In the genomic region with DNA sequence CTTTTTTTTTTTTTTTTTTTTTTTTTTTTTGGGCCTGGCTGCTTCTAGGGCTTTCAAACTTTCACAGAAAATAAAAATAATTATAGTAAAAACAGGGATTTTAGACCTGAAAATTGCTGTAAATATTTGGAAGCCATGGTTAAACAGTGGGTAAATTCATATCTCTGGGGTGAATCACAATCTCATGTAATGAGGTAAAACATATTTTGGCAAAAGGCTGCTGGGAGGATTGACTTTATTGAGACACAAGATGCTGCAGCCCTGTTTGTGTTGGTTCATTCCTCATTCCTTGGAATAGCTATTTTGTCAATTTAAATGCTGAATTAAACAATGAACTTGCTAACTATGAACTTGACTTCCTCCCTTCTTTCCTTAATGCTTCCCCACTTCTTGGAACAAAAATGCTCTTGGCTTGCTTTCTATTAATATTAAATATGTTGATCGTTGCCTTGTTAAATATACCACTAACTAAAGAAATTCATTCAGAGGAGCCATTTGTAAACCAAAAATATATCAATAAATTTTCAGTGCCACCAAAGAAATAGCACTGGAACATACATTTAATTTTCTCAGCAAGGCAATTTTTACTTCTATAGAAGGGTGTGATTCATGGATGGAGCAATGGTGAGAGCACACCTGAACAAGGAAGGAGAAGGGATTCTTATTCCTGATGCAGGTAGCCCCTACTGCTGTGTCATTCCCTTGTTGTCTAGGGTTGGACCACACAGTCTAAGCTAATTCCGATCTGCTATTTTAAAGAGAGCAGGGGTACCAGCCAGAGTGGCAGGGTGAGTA, we compare ENCODE assay signal across 20 cellular contexts. TPM values are rescaled to one million over a fixed set of nuclear protein-coding genes. Genes with fewer than 3 reads are reported as not detected.
DNase-seq lines count a peak whose midpoint lies in the region; ATAC-seq lines count a peak whose summit lies in the region.
"Had no signal": no experiment of that assay in that cellular context is flagged by ENCODE, and none has a peak within 500 bp of the region (broad histone marks: within the 10 kb centered on the region; RNA-seq: fewer than 3 reads in every experiment).

No MANE protein-coding gene starts in this region.

- POLR2A ChIA-PET in activated CD4-positive, alpha-beta memory T cell treated with anti-CD3 and anti-CD28 coated beads for 36 hours (lab: Charles Lee): no interaction called here
- POLR2A ChIA-PET in activated CD4-positive, alpha-beta memory T cell treated with anti-CD3 and anti-CD28 coated beads, Interleukin-2, amount 10 ng/mL, durations not matched to agents 7 days and 5 days (lab: Charles Lee): no interaction called here

- H3K36me3 Mint-ChIP-seq in activated CD4-positive, alpha-beta memory T cell treated with anti-CD3 and anti-CD28 coated beads for 36 hours: peaks cover 50% of the 10 kb centered on the region
- peaks cover 53% of the 10 kb centered on the region for H3K36me3 Mint-ChIP-seq in activated CD4-positive, alpha-beta memory T cell treated with anti-CD3 and anti-CD28 coated beads, Interleukin-2, amount 10 ng/mL, durations not matched to agents 7 days and 5 days (ENCODE audit: low read depth)
- H3K36me3 Mint-ChIP-seq in activated naive CD8-positive, alpha-beta T cell treated with anti-CD3 and anti-CD28 coated beads, Interleukin-2, amount 50 U/mL, for 24 hours (ENCODE audit: low read depth): peaks cover 53% of the 10 kb centered on the region
- peaks cover 48 to 60% of the 10 kb centered on the region in 2 donors for H3K36me3 Mint-ChIP-seq in stimulated activated naive B cell treated with anti-CD40 and anti-IgM and Interleukin-4, amounts not matched to agents 10 μg/mL and 1 μg/mL and 100 μg/mL, for 72 hours

- CTCF ChIA-PET in activated CD4-positive, alpha-beta memory T cell treated with anti-CD3 and anti-CD28 coated beads for 36 hours (lab: Charles Lee): no interaction called here
- CTCF ChIA-PET in activated CD4-positive, alpha-beta memory T cell treated with anti-CD3 and anti-CD28 coated beads, Interleukin-2, amount 10 ng/mL, durations not matched to agents 7 days and 5 days (lab: Charles Lee): no interaction called here

- H3K4me1 Mint-ChIP-seq in activated CD4-positive, alpha-beta memory T cell treated with anti-CD3 and anti-CD28 coated beads for 36 hours (ENCODE audit: low read depth): peaks cover 21% of the 10 kb centered on the region
- no peaks in the 10 kb centered on the region for H3K4me1 Mint-ChIP-seq in activated CD4-positive, alpha-beta memory T cell treated with anti-CD3 and anti-CD28 coated beads, Interleukin-2, amount 10 ng/mL, durations not matched to agents 7 days and 5 days
- H3K4me1 Mint-ChIP-seq in activated naive CD8-positive, alpha-beta T cell treated with anti-CD3 and anti-CD28 coated beads, Interleukin-2, amount 50 U/mL, for 24 hours: peaks cover 29% of the 10 kb centered on the region
- H3K4me1 Mint-ChIP-seq in stimulated activated naive B cell treated with anti-CD40 and anti-IgM and Interleukin-4, amounts not matched to agents 10 μg/mL and 1 μg/mL and 100 μg/mL, for 72 hours: peaks cover 2 to 10% of the 10 kb centered on the region in 2 donors

- H3K4me3 Mint-ChIP-seq in activated CD4-positive, alpha-beta memory T cell treated with anti-CD3 and anti-CD28 coated beads for 36 hours: no peak overlapping the region
- H3K4me3 Mint-ChIP-seq in activated CD4-positive, alpha-beta memory T cell treated with anti-CD3 and anti-CD28 coated beads, Interleukin-2, amount 10 ng/mL, durations not matched to agents 7 days and 5 days: no peak overlapping the region
- no peak overlapping the region for H3K4me3 Mint-ChIP-seq in activated naive CD8-positive, alpha-beta T cell treated with anti-CD3 and anti-CD28 coated beads, Interleukin-2, amount 50 U/mL, for 24 hours
- H3K4me3 Mint-ChIP-seq in stimulated activated naive B cell treated with anti-CD40 and anti-IgM and Interleukin-4, amounts not matched to agents 10 μg/mL and 1 μg/mL and 100 μg/mL, for 72 hours: no peak overlapping the region
- H3K4me3 Mint-ChIP-seq: CD4-positive, alpha-beta memory T cell had no signal

- intact Hi-C loops in activated CD4-positive, alpha-beta memory T cell treated with anti-CD3 and anti-CD28 coated beads for 36 hours (cut with micrococcal nuclease): no loop called here

- H3K27ac Mint-ChIP-seq in activated CD4-positive, alpha-beta memory T cell treated with anti-CD3 and anti-CD28 coated beads for 36 hours: peak overlapping the region; percentile 14
- H3K27ac Mint-ChIP-seq in activated CD4-positive, alpha-beta memory T cell treated with anti-CD3 and anti-CD28 coated beads, Interleukin-2, amount 10 ng/mL, durations not matched to agents 7 days and 5 days: no peak overlapping the region
- H3K27ac Mint-ChIP-seq in activated naive CD8-positive, alpha-beta T cell treated with anti-CD3 and anti-CD28 coated beads, Interleukin-2, amount 50 U/mL, for 24 hours: peak overlapping the region; percentile 14
- H3K27ac Mint-ChIP-seq in stimulated activated naive B cell treated with anti-CD40 and anti-IgM and Interleukin-4, amounts not matched to agents 10 μg/mL and 1 μg/mL and 100 μg/mL, for 72 hours: peak overlapping the region; percentile 52

- ATAC-seq in activated naive CD8-positive, alpha-beta T cell treated with anti-CD3 and anti-CD28 coated beads, Interleukin-2, amount 50 U/mL, for 24 hours: no peak
- no peak for ATAC-seq in stimulated activated naive B cell treated with anti-CD40 and anti-IgM and Interleukin-4, amounts not matched to agents 10 μg/mL and 1 μg/mL and 100 μg/mL, for 72 hours (replicated peaks)
- ATAC-seq in GM19324 (IDR thresholded peaks at IDR 0.05; ENCODE audit: low FRiP score, unreplicated experiment): no peak

- DNase-seq in activated CD4-positive, alpha-beta memory T cell treated with anti-CD3 and anti-CD28 coated beads for 36 hours: no peak
- no peak for DNase-seq in activated CD4-positive, alpha-beta memory T cell treated with anti-CD3 and anti-CD28 coated beads, Interleukin-2, amount 10 ng/mL, durations not matched to agents 7 days and 5 days
- DNase-seq in activated naive CD8-positive, alpha-beta T cell treated with anti-CD3 and anti-CD28 coated beads, Interleukin-2, amount 50 U/mL, for 24 hours: no peak
- DNase-seq in fibroblast of gingiva (ENCODE audit: low read depth) (peak; percentile 33), NK-92 (lab: John Stamatoyannopoulos, UW; ENCODE audit: unreplicated experiment) (no peak), DMS 273 treated with DMSO at 0.1 percent for 48 hours (lab: John Stamatoyannopoulos, UW) (no peak)
- DNase-seq in stimulated activated naive B cell treated with anti-CD40 and anti-IgM and Interleukin-4, amounts not matched to agents 10 μg/mL and 1 μg/mL and 100 μg/mL, for 72 hours: no peak
- DNase-seq: Calu3; CD4-positive, alpha-beta memory T cell; DND-41; GF-D8; NCI-H1048; NCI-H1436 treated with DMSO at 0.1 percent for 48 hours; NCI-H2029 treated with DMSO at 0.1 percent for 48 hours; NCI-H2171 treated with DMSO at 0.1 percent for 48 hours; NCI-H446 treated with DMSO at 0.1 percent for 48 hours; OCI-M1; RPMI8226; SIG-M5 had no signal

- peaks cover 31% of the 10 kb centered on the region for H3K9me3 Mint-ChIP-seq in activated CD4-positive, alpha-beta memory T cell treated with anti-CD3 and anti-CD28 coated beads for 36 hours
- peaks cover 30% of the 10 kb centered on the region for H3K9me3 Mint-ChIP-seq in activated CD4-positive, alpha-beta memory T cell treated with anti-CD3 and anti-CD28 coated beads, Interleukin-2, amount 10 ng/mL, durations not matched to agents 7 days and 5 days
- peaks cover 28% of the 10 kb centered on the region for H3K9me3 Mint-ChIP-seq in activated naive CD8-positive, alpha-beta T cell treated with anti-CD3 and anti-CD28 coated beads, Interleukin-2, amount 50 U/mL, for 24 hours
- H3K9me3 Mint-ChIP-seq in stimulated activated naive B cell treated with anti-CD40 and anti-IgM and Interleukin-4, amounts not matched to agents 10 μg/mL and 1 μg/mL and 100 μg/mL, for 72 hours: peaks cover 18 to 22% of the 10 kb centered on the region in 2 donors

- no peaks in the 10 kb centered on the region for H3K27me3 Mint-ChIP-seq in activated CD4-positive, alpha-beta memory T cell treated with anti-CD3 and anti-CD28 coated beads for 36 hours
- no peaks in the 10 kb centered on the region for H3K27me3 Mint-ChIP-seq in activated CD4-positive, alpha-beta memory T cell treated with anti-CD3 and anti-CD28 coated beads, Interleukin-2, amount 10 ng/mL, durations not matched to agents 7 days and 5 days
- no peaks in the 10 kb centered on the region for H3K27me3 Mint-ChIP-seq in activated naive CD8-positive, alpha-beta T cell treated with anti-CD3 and anti-CD28 coated beads, Interleukin-2, amount 50 U/mL, for 24 hours
- no peaks in the 10 kb centered on the region for H3K27me3 Mint-ChIP-seq in stimulated activated naive B cell treated with anti-CD40 and anti-IgM and Interleukin-4, amounts not matched to agents 10 μg/mL and 1 μg/mL and 100 μg/mL, for 72 hours
- H3K27me3 Mint-ChIP-seq: CD4-positive, alpha-beta memory T cell had no signal

RNA-seq across cellular contexts. Expression of gene AGK, which starts 24.6 kb away (rescaled TPM):
- 10 to 100 TPM; 50.2 to 57.2 TPM for total RNA-seq in activated CD4-positive, alpha-beta memory T cell treated with anti-CD3 and anti-CD28 coated beads for 36 hours
- total RNA-seq in activated CD4-positive, alpha-beta memory T cell treated with anti-CD3 and anti-CD28 coated beads, Interleukin-2, amount 10 ng/mL, durations not matched to agents 7 days and 5 days: 10 to 100 TPM; 46.9 to 50.4 TPM
